Comparison of ENCODE assay signal across 1 cellular context in the genomic region with DNA sequence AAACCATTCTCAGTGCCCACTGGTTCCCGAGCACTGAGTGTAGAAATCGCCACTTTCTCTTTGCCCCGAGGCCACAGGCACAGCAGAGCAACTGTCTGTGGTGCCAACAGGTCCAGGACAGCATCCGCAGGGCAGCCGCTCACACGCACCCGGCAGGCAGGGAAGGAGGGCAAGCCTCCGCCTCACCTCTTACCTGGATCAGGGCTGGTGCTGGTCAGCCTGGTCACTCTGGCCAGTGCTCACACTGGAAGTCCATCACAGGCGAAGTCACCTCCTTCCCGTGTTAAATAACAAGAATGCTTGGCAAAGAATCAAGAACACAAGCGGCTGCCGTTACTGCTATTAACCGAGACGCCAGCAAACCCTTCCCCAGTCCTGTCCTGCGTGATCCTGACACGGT.
TF ChIP-seq lines count a peak whose summit lies in the region.

No MANE protein-coding gene starts in this region.

TF ChIP-seq in K562, 482 proteins besides CTCF, POLR2A, EP300 and RAD21 (continued from another document):
- TF ChIP-seq, protein P1, sequence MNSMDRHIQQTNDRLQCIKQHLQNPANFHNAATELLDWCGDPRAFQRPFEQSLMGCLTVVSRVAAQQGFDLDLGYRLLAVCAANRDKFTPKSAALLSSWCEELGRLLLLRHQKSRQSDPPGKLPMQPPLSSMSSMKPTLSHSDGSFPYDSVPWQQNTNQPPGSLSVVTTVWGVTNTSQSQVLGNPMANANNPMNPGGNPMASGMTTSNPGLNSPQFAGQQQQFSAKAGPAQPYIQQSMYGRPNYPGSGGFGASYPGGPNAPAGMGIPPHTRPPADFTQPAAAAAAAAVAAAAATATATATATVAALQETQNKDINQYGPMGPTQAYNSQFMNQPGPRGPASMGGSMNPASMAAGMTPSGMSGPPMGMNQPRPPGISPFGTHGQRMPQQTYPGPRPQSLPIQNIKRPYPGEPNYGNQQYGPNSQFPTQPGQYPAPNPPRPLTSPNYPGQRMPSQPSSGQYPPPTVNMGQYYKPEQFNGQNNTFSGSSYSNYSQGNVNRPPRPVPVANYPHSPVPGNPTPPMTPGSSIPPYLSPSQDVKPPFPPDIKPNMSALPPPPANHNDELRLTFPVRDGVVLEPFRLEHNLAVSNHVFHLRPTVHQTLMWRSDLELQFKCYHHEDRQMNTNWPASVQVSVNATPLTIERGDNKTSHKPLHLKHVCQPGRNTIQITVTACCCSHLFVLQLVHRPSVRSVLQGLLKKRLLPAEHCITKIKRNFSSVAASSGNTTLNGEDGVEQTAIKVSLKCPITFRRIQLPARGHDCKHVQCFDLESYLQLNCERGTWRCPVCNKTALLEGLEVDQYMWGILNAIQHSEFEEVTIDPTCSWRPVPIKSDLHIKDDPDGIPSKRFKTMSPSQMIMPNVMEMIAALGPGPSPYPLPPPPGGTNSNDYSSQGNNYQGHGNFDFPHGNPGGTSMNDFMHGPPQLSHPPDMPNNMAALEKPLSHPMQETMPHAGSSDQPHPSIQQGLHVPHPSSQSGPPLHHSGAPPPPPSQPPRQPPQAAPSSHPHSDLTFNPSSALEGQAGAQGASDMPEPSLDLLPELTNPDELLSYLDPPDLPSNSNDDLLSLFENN (IDR thresholded peaks at IDR 0.05; ENCODE audit: low read depth in 2 of 2, low read length in 2 of 2): no peak
- TF ChIP-seq SNRNP70 (optimal IDR thresholded peaks at IDR 0.05; ENCODE audit: low read depth, low read length): peak; percentile 80
- TF ChIP-seq, protein P2, sequence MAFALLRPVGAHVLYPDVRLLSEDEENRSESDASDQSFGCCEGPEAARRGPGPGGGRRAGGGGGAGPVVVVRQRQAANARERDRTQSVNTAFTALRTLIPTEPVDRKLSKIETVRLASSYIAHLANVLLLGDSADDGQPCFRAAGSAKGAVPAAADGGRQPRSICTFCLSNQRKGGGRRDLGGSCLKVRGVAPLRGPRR (CRISPR knock-in tag; IDR thresholded peaks at IDR 0.05): no peak
- TF ChIP-seq PTTG1 (tag; IDR thresholded peaks at IDR 0.05; ENCODE audit: low read depth): no peak
- no peak for TF ChIP-seq RBM14 (IDR thresholded peaks at IDR 0.05; ENCODE audit: borderline replicate concordance, insufficient read depth, low read depth, low read length)
- no peak for TF ChIP-seq CC2D1A (IDR thresholded peaks at IDR 0.05)
- no peak for TF ChIP-seq ZNF444 (CRISPR knock-in tag; IDR thresholded peaks at IDR 0.05)
- TF ChIP-seq ATF7 (IDR thresholded peaks at IDR 0.05): no peak
- TF ChIP-seq HDAC6 (IDR thresholded peaks at IDR 0.05; ENCODE audit: low read depth, low read length): no peak
- TF ChIP-seq TGIF2 (CRISPR knock-in tag; IDR thresholded peaks at IDR 0.05): no peak
- TF ChIP-seq CHD1 (IDR thresholded peaks at IDR 0.05; ENCODE audit: low read length): peak; percentile 29
- no peak for TF ChIP-seq SMAD1 (IDR thresholded peaks at IDR 0.05; ENCODE audit: low read depth, low read length, partially characterized antibody)
- TF ChIP-seq, protein P3, sequence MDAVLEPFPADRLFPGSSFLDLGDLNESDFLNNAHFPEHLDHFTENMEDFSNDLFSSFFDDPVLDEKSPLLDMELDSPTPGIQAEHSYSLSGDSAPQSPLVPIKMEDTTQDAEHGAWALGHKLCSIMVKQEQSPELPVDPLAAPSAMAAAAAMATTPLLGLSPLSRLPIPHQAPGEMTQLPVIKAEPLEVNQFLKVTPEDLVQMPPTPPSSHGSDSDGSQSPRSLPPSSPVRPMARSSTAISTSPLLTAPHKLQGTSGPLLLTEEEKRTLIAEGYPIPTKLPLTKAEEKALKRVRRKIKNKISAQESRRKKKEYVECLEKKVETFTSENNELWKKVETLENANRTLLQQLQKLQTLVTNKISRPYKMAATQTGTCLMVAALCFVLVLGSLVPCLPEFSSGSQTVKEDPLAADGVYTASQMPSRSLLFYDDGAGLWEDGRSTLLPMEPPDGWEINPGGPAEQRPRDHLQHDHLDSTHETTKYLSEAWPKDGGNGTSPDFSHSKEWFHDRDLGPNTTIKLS (IDR thresholded peaks at IDR 0.05; ENCODE audit: borderline replicate concordance, low read depth): no peak
- no peak for TF ChIP-seq ZNF175 (CRISPR knock-in tag; IDR thresholded peaks at IDR 0.05; ENCODE audit: low read depth)
- no peak for TF ChIP-seq NCOA1 (IDR thresholded peaks at IDR 0.05; ENCODE audit: low read depth)
- no peak for TF ChIP-seq ZNF282 (CRISPR knock-in tag; IDR thresholded peaks at IDR 0.05)
- no peak for TF ChIP-seq HSF4 (CRISPR knock-in tag; IDR thresholded peaks at IDR 0.05; ENCODE audit: borderline replicate concordance)
- no peak for TF ChIP-seq FOXK2 (conservative IDR thresholded peaks at IDR 0.05 in 1 of 2, IDR thresholded peaks at IDR 0.05 in 1 of 2; ENCODE audit: low read depth in 2 of 2)
- no peak for TF ChIP-seq MYBL2 (IDR thresholded peaks at IDR 0.05; ENCODE audit: low read depth)
- TF ChIP-seq MYBL2 (CRISPR knock-in tag; IDR thresholded peaks at IDR 0.05; ENCODE audit: borderline replicate concordance): no peak
- TF ChIP-seq ADNP (tag; IDR thresholded peaks at IDR 0.05): no peak
- TF ChIP-seq MYC (IDR thresholded peaks at IDR 0.05; ENCODE audit: low read depth, low read length): no peak
- no peak for TF ChIP-seq MYC (CRISPR knock-in tag; IDR thresholded peaks at IDR 0.05; ENCODE audit: borderline replicate concordance, low read depth)
- TF ChIP-seq ZNF668 (CRISPR knock-in tag; IDR thresholded peaks at IDR 0.05): no peak
- TF ChIP-seq, protein P4, sequence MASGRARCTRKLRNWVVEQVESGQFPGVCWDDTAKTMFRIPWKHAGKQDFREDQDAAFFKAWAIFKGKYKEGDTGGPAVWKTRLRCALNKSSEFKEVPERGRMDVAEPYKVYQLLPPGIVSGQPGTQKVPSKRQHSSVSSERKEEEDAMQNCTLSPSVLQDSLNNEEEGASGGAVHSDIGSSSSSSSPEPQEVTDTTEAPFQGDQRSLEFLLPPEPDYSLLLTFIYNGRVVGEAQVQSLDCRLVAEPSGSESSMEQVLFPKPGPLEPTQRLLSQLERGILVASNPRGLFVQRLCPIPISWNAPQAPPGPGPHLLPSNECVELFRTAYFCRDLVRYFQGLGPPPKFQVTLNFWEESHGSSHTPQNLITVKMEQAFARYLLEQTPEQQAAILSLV (tag; IDR thresholded peaks at IDR 0.05): no peak
- TF ChIP-seq ZNF324 (CRISPR knock-in tag; IDR thresholded peaks at IDR 0.05): no peak
- TF ChIP-seq, protein P5, sequence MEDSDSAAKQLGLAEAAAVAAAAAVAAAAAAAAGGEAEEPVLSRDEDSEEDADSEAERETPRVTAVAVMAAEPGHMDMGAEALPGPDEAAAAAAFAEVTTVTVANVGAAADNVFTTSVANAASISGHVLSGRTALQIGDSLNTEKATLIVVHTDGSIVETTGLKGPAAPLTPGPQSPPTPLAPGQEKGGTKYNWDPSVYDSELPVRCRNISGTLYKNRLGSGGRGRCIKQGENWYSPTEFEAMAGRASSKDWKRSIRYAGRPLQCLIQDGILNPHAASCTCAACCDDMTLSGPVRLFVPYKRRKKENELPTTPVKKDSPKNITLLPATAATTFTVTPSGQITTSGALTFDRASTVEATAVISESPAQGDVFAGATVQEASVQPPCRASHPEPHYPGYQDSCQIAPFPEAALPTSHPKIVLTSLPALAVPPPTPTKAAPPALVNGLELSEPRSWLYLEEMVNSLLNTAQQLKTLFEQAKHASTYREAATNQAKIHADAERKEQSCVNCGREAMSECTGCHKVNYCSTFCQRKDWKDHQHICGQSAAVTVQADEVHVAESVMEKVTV (CRISPR knock-in tag; IDR thresholded peaks at IDR 0.05): no peak
- TF ChIP-seq, protein P6, sequence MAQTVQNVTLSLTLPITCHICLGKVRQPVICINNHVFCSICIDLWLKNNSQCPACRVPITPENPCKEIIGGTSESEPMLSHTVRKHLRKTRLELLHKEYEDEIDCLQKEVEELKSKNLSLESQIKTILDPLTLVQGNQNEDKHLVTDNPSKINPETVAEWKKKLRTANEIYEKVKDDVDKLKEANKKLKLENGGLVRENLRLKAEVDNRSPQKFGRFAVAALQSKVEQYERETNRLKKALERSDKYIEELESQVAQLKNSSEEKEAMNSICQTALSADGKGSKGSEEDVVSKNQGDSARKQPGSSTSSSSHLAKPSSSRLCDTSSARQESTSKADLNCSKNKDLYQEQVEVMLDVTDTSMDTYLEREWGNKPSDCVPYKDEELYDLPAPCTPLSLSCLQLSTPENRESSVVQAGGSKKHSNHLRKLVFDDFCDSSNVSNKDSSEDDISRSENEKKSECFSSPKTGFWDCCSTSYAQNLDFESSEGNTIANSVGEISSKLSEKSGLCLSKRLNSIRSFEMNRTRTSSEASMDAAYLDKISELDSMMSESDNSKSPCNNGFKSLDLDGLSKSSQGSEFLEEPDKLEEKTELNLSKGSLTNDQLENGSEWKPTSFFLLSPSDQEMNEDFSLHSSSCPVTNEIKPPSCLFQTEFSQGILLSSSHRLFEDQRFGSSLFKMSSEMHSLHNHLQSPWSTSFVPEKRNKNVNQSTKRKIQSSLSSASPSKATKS (CRISPR knock-in tag; IDR thresholded peaks at IDR 0.05): no peak
- TF ChIP-seq GTF2A2 (tag; IDR thresholded peaks at IDR 0.05): no peak
- no peak for TF ChIP-seq CXXC5 (CRISPR knock-in tag; IDR thresholded peaks at IDR 0.05)
